ENCODE assay signal across 8 cellular contexts in the genomic region with DNA sequence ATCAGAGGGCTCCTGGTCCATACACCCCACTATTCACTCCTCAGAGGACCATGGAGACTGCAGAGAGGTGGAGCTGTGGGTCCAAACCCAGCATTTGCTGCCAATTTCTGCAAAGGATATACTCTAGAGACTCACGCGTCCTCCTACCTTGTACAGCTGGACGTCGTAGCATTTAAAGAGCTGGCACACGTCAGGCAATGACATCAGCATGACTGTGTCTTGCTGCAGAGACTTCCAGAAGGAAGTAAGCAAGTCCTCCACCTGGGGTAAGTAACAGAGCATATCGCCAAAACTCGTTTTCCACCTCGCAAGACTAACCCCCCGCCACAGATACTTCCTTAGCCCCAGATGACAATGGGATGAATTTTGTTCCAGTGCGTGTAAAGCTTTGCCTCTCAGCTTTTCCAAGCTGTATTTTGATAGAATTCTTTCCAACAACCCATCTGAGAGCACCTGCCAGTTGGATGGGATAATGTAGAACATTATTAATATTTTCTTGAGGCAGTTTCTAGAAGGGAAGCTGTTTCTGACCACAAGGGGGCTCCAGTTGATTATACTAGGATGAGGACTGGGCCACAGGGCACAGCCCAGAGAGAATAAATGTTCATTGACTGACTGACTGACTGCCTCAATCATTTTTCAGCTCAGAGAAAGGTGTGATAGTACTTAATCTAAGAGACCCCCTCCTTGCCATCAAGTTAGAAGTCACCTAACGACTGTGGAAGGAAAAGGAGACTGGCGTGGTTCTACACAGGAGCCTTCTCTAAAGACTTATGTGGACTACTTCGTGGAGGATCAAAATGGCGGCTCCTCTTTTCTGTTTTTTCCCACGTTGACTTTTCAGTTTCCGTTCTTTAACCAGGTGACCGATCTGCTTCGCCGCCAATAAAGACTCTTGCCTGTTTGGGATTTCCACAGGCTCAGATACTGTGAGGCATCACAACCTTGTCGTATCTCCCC. TPM values are rescaled to one million over a fixed set of nuclear protein-coding genes. Genes with fewer than 3 reads are reported as not detected.
DNase-seq lines count a peak whose midpoint lies in the region; ATAC-seq, FAIRE-seq and TF ChIP-seq lines count a peak whose summit lies in the region.

No MANE protein-coding gene starts in this region.

- no peak overlapping the region for H2AFZ ChIP-seq in endothelial cell of umbilical vein (ENCODE audit: low read depth, low read length)

- no peaks in the 10 kb centered on the region for H3K27me3 Mint-ChIP-seq in activated CD8-positive, alpha-beta T cell treated with anti-CD3 and anti-CD28 coated beads for 36 hours
- H3K27me3 Mint-ChIP-seq in naive B cell = peaks cover 0 to 16% (median 11%) of the 10 kb centered on the region in 3 donors
- peaks cover 10% of the 10 kb centered on the region for H3K27me3 Mint-ChIP-seq in stimulated activated naive CD8-positive, alpha-beta T cell treated with anti-CD3 and anti-CD28 coated beads, Interleukin-15, amount 100 ng/mL, for 72 hours

- DNase-seq in A549 (ENCODE audit: low read depth in 1 of 2, low spot score in 1 of 2) (peak; percentile 53 to 70), GM12892 (ENCODE audit: insufficient read length) (peak; percentile 40), NCI-H69 (lab: John Stamatoyannopoulos, UW) (peak; percentile 49), endothelial cell of umbilical vein (ENCODE audit: low read depth, low spot score) (peak; percentile 69), naive B cell (peak; percentile 57)
- peak; percentile 79 for DNase-seq in activated CD8-positive, alpha-beta T cell treated with anti-CD3 and anti-CD28 coated beads for 36 hours
- peak; percentile 51 for DNase-seq in stimulated activated naive CD8-positive, alpha-beta T cell treated with anti-CD3 and anti-CD28 coated beads, Interleukin-15, amount 100 ng/mL, for 72 hours

- H3K4me1 Mint-ChIP-seq in activated CD8-positive, alpha-beta T cell treated with anti-CD3 and anti-CD28 coated beads for 36 hours (ENCODE audit: low read depth) = no peaks in the 10 kb centered on the region
- peaks cover 0 to 5% (median 2%) of the 10 kb centered on the region in 3 donors for H3K4me1 Mint-ChIP-seq in naive B cell
- no peaks in the 10 kb centered on the region for H3K4me1 Mint-ChIP-seq in stimulated activated naive CD8-positive, alpha-beta T cell treated with anti-CD3 and anti-CD28 coated beads, Interleukin-15, amount 100 ng/mL, for 72 hours

- intact Hi-C loops in activated CD8-positive, alpha-beta T cell treated with anti-CD3 and anti-CD28 coated beads for 36 hours (cut with micrococcal nuclease) = loop anchor here (2.0 to 10.0 kb wide), 2 partner anchors 236 to 412 kb away; no protein-coding TSS in a partner anchor
- intact Hi-C loops in endothelial cell of umbilical vein (cut with micrococcal nuclease) = loop anchor here (1.0 to 5.0 kb wide), 5 partner anchors 77 to 412 kb away; no protein-coding TSS in a partner anchor

- peak; percentile 85 to 94; a peak in 5 of 6 replicates for ATAC-seq in A549
- peak; percentile 82 for ATAC-seq in activated CD8-positive, alpha-beta T cell treated with anti-CD3 and anti-CD28 coated beads for 36 hours
- ATAC-seq in naive B cell (ENCODE audit: low read depth in 2 of 2) = peak; percentile 66 to 87
- ATAC-seq in stimulated activated naive CD8-positive, alpha-beta T cell treated with anti-CD3 and anti-CD28 coated beads, Interleukin-15, amount 100 ng/mL, for 72 hours = peak; percentile 86
- no peak for ATAC-seq in HG03442 (IDR thresholded peaks at IDR 0.05; ENCODE audit: unreplicated experiment)

- H3K4me1 ChIP-seq in A549 (no peaks in the 10 kb centered on the region), endothelial cell of umbilical vein (ENCODE audit: control insufficient read depth, extremely low read depth, insufficient read depth, low read length) (no peaks in the 10 kb centered on the region)

- H3K9me3 Mint-ChIP-seq in activated CD8-positive, alpha-beta T cell treated with anti-CD3 and anti-CD28 coated beads for 36 hours = peaks cover 2% of the 10 kb centered on the region
- peaks cover 0 to 13% (median 2%) of the 10 kb centered on the region in 7 donors for H3K9me3 Mint-ChIP-seq in naive B cell
- H3K9me3 Mint-ChIP-seq in stimulated activated naive CD8-positive, alpha-beta T cell treated with anti-CD3 and anti-CD28 coated beads, Interleukin-15, amount 100 ng/mL, for 72 hours = peaks cover 0 to 8% of the 10 kb centered on the region in 2 donors

- H3K9me3 ChIP-seq in A549 (peaks cover 4% of the 10 kb centered on the region; the same call in 2 of the 3 replicates), endothelial cell of umbilical vein (replicated peaks; ENCODE audit: control insufficient read depth, insufficient read depth, low read length) (no peaks in the 10 kb centered on the region)

- H3K4me2 ChIP-seq in A549 (no peak overlapping the region), endothelial cell of umbilical vein (ENCODE audit: insufficient read depth, low read length) (no peak overlapping the region)

- no TSS peak for BruUV-seq in endothelial cell of umbilical vein (replicated peaks; lab: Mats Ljungman, UMichigan)

- no peak overlapping the region for H3K27ac Mint-ChIP-seq in activated CD8-positive, alpha-beta T cell treated with anti-CD3 and anti-CD28 coated beads for 36 hours
- H3K27ac Mint-ChIP-seq in naive B cell = no peak overlapping the region
- H3K27ac Mint-ChIP-seq in stimulated activated naive CD8-positive, alpha-beta T cell treated with anti-CD3 and anti-CD28 coated beads, Interleukin-15, amount 100 ng/mL, for 72 hours = peak overlapping the region in 1 of 2 donors; percentile 52

- H3K4me3 Mint-ChIP-seq in activated CD8-positive, alpha-beta T cell treated with anti-CD3 and anti-CD28 coated beads for 36 hours = no peak overlapping the region
- H3K4me3 Mint-ChIP-seq in naive B cell = no peak overlapping the region
- no peak overlapping the region for H3K4me3 Mint-ChIP-seq in stimulated activated naive CD8-positive, alpha-beta T cell treated with anti-CD3 and anti-CD28 coated beads, Interleukin-15, amount 100 ng/mL, for 72 hours

- H4K20me1 ChIP-seq in endothelial cell of umbilical vein (replicated peaks; ENCODE audit: control insufficient read depth, extremely low read depth, insufficient read depth, low read length) = no peaks in the 10 kb centered on the region

- TF ChIP-seq RAD21 in A549 (conservative IDR thresholded peaks at IDR 0.05 in 1 of 2, IDR thresholded peaks at IDR 0.05 in 1 of 2) = peak; percentile 92 to 94

- no peaks in the 10 kb centered on the region for H3K27me3 ChIP-seq in endothelial cell of umbilical vein (ENCODE audit: control insufficient read depth in 2 of 2, insufficient read depth in 2 of 2, low read length in 2 of 2)

- H3K27ac ChIP-seq in A549 = peak overlapping the region; percentile 1 to 52; a peak in 4 of 6 replicates
- no peak overlapping the region for H3K27ac ChIP-seq in endothelial cell of umbilical vein (ENCODE audit: insufficient read depth, low read depth, low read length)

- no peaks in the 10 kb centered on the region for H3K36me3 Mint-ChIP-seq in activated CD8-positive, alpha-beta T cell treated with anti-CD3 and anti-CD28 coated beads for 36 hours (ENCODE audit: low read depth)
- H3K36me3 Mint-ChIP-seq in naive B cell = peaks cover 9 to 13% of the 10 kb centered on the region in 2 donors

- no peak for FAIRE-seq in A549 (lab: Jason Lieb, UNC)
- FAIRE-seq in GM12892 (lab: Jason Lieb, UNC) = peak; percentile 58
- FAIRE-seq in endothelial cell of umbilical vein (lab: Jason Lieb, UNC) = peak; percentile 87

- dilution Hi-C loops in endothelial cell of umbilical vein (cut with MboI; ENCODE audit: extremely low pct_ligation_motif_present, low sequenced_read_pairs) = no loop called here

- no peak for TF ChIP-seq EP300 in A549 (IDR thresholded peaks at IDR 0.05)

- POLR2A ChIA-PET in A549 (lab: Yijun Ruan, JAX) (no interaction called here), endothelial cell of umbilical vein (lab: Charles Lee) (no interaction called here)
- POLR2A ChIA-PET in activated CD8-positive, alpha-beta T cell treated with anti-CD3 and anti-CD28 coated beads for 36 hours (lab: Charles Lee) = no interaction called here

- 79% methylated on average over 20 of the region's 20 CpGs for WGBS in A549 (ENCODE audit: missing lambda C conversion rate)

- H3K36me3 ChIP-seq in endothelial cell of umbilical vein (ENCODE audit: control insufficient read depth in 2 of 2, extremely low read depth in 1 of 2, insufficient read depth in 2 of 2, low read length in 2 of 2) = no peaks in the 10 kb centered on the region

- no peaks in the 10 kb centered on the region for H3K9me1 ChIP-seq in endothelial cell of umbilical vein (replicated peaks; ENCODE audit: control insufficient read depth, extremely low read depth, insufficient read depth, low read length)

- no peak overlapping the region for H3K9ac ChIP-seq in endothelial cell of umbilical vein (replicated peaks; ENCODE audit: extremely low read depth, insufficient read depth, low read length)

- TF ChIP-seq CTCF in A549 (IDR thresholded peaks at IDR 0.05) (peak; percentile 90), endothelial cell of umbilical vein (IDR thresholded peaks at IDR 0.05; ENCODE audit: extremely low read depth in 1 of 2, insufficient read depth in 1 of 2, low read depth in 1 of 2, low read length in 2 of 2) (peak; percentile 59 to 63)
- TF ChIP-seq CTCF in activated CD8-positive, alpha-beta T cell treated with anti-CD3 and anti-CD28 coated beads for 36 hours (IDR thresholded peaks at IDR 0.05) = peak; percentile 69

- no peaks in the 10 kb centered on the region for H3K79me2 ChIP-seq in endothelial cell of umbilical vein (ENCODE audit: control insufficient read depth, insufficient read depth, low read length)

- TF ChIP-seq POLR2A in A549 (IDR thresholded peaks at IDR 0.05; ENCODE audit: low read length) = no peak
- no peak for TF ChIP-seq POLR2A in GM12892 (IDR thresholded peaks at IDR 0.05; ENCODE audit: low read depth, low read length)
- no peak for TF ChIP-seq POLR2A in endothelial cell of umbilical vein (IDR thresholded peaks at IDR 0.05; ENCODE audit: low read depth, low read length)

- no peak overlapping the region for H3K4me3 ChIP-seq in A549
- H3K4me3 ChIP-seq in endothelial cell of umbilical vein (replicated peaks in 1 of 3; ENCODE audit: insufficient read depth in 1 of 3, low read depth in 1 of 3, low read length in 3 of 3) = no peak overlapping the region

- CTCF ChIA-PET in A549 (lab: Yijun Ruan, JAX) (interaction anchor here (0.6 to 6.9 kb wide), 49 partner anchors 9 to 1020 kb away, joined by 3 to 79 read pairs (median 4); a partner anchor contains a TSS), endothelial cell of umbilical vein (lab: Charles Lee) (interaction anchor here (0.6 to 4.1 kb wide), 63 partner anchors 8 to 821 kb away, joined by 3 to 63 read pairs (median 4); a partner anchor contains a TSS)
- CTCF ChIA-PET in activated CD8-positive, alpha-beta T cell treated with anti-CD3 and anti-CD28 coated beads for 36 hours (lab: Charles Lee) = interaction anchor here (0.6 to 6.4 kb wide), 51 partner anchors 9 to 822 kb away, joined by 3 to 94 read pairs (median 3); a partner anchor contains a TSS

RNA-seq across cellular contexts. Expression of a gene that starts 31.7 kb away (rescaled TPM):
- polyA plus RNA-seq in A549 (2011; rRNA removed) (1.5 and 2.4 TPM in 2 replicates), A549 (2017; fragmentation: RNase III; extraction: RNeasy Plus Mini Kit Qiagen cat#74134 plus additional on column Dnase treatment) (1.3 to 1.6 TPM (median 1.6 TPM) in 3 replicates), endothelial cell of umbilical vein (0.48 and 0.67 TPM in 2 replicates), naive B cell (ENCODE audit: low read depth in 6 of 6) (not detected)
- 1.6 and 2.6 TPM in 2 replicates for polyA plus RNA-seq in A549 (2012; cell fraction: cytosol; rRNA removed)
- 1.4 and 1.8 TPM in 2 replicates for polyA plus RNA-seq in A549 (2012; cell fraction: nucleus; rRNA removed)
- polyA minus RNA-seq in A549 (2011; rRNA and poly(A)+ RNA removed) = 0.92 and 1.9 TPM in 2 replicates
- polyA plus RNA-seq in GM12892 (2012; ENCODE audit: missing spikeins) = not detected
- total RNA-seq in activated CD8-positive, alpha-beta T cell treated with anti-CD3 and anti-CD28 coated beads for 36 hours = not detected
- total RNA-seq in endothelial cell of umbilical vein = 0.88 and 2.0 TPM in 2 replicates
- polyA plus RNA-seq in endothelial cell of umbilical vein (2011; cell fraction: cytosol; rRNA removed) = 0.44 and 0.61 TPM in 2 replicates
- polyA plus RNA-seq in endothelial cell of umbilical vein (2011; cell fraction: nucleus; rRNA removed) = 0.18 and 0.21 TPM in 2 replicates
- 0.27 and 1.4 TPM in 2 replicates for polyA plus RNA-seq in endothelial cell of umbilical vein (2012)
- polyA minus RNA-seq in endothelial cell of umbilical vein = 0.87 TPM in 1 of 2 replicates, not detected in the other
- polyA minus RNA-seq in endothelial cell of umbilical vein (2011; cell fraction: cytosol; rRNA and poly(A)+ RNA removed) = 43.4 TPM
- polyA minus RNA-seq in endothelial cell of umbilical vein (2011; cell fraction: nucleus; rRNA and poly(A)+ RNA removed) = 0.38 TPM in 1 of 2 replicates, not detected in the other

RNA-seq across cellular contexts. Expression of a gene that starts 55.9 kb away (rescaled TPM):
- polyA plus RNA-seq in A549 (2011; rRNA removed) (not detected in 2 replicates), A549 (2017; fragmentation: RNase III; extraction: RNeasy Plus Mini Kit Qiagen cat#74134 plus additional on column Dnase treatment) (not detected in 3 replicates), endothelial cell of umbilical vein (0.16 and 0.21 TPM in 2 replicates), naive B cell (ENCODE audit: low read depth in 6 of 6) (not detected)
- not detected in 2 replicates for polyA plus RNA-seq in A549 (2012; cell fraction: cytosol; rRNA removed)
- not detected in 2 replicates for polyA plus RNA-seq in A549 (2012; cell fraction: nucleus; rRNA removed)
- not detected in 2 replicates for polyA minus RNA-seq in A549 (2011; rRNA and poly(A)+ RNA removed)
- not detected for polyA plus RNA-seq in GM12892 (2012; ENCODE audit: missing spikeins)
- total RNA-seq in activated CD8-positive, alpha-beta T cell treated with anti-CD3 and anti-CD28 coated beads for 36 hours = under 1 TPM in 1 of 2 experiments, not detected in 1; 0.18 TPM
- total RNA-seq in endothelial cell of umbilical vein = 0.46 and 1.00 TPM in 2 replicates
- 0.05 TPM in 1 of 2 replicates, not detected in the other for polyA plus RNA-seq in endothelial cell of umbilical vein (2011; cell fraction: cytosol; rRNA removed)
- 0.88 and 1.2 TPM in 2 replicates for polyA plus RNA-seq in endothelial cell of umbilical vein (2011; cell fraction: nucleus; rRNA removed)
- polyA plus RNA-seq in endothelial cell of umbilical vein (2012) = 0.09 TPM in 1 of 2 replicates, not detected in the other
- polyA minus RNA-seq in endothelial cell of umbilical vein = 0.32 TPM in 1 of 2 replicates, not detected in the other
- polyA minus RNA-seq in endothelial cell of umbilical vein (2011; cell fraction: cytosol; rRNA and poly(A)+ RNA removed) = not detected
- polyA minus RNA-seq in endothelial cell of umbilical vein (2011; cell fraction: nucleus; rRNA and poly(A)+ RNA removed) = 0.29 TPM in 1 of 2 replicates, not detected in the other
